9 cellular contexts compared by ENCODE assay signal in the genomic region with DNA sequence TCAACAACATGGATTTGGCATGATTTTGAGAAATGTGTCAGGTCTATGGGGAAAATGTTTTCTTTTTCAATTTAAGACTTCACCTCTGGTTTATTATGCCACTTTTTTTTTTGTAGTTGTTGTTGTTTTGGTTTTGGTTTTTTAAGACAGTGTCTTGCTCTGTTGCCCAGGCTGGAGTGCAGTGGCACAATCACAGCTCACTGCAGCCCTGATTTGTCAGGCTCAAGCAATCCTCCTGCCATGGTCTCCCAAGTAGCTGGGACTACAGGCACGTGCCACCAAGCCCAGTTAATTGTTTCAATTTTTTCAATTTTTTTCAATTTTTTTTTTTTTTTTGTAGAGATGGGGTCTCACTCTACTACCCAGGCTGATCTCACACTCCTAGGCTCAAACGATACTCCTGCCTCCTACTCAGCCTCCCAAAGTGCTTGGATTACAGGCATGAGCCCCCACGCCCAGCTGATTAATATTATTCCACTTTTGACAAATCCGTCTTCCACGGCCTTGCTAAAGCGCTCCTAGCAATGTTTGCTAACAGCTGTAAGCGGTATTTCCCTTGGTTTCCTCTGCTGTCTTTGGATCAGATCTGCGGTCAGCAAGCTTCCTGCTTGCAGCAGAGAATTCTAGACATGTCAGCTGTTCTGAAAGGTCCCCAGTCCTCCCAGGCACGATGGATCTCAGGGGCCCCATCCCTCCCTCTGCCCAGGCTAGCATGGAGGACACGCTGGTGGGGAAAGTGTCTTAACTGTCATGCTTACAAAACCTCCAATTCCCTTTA. TPM values are rescaled to one million over a fixed set of nuclear protein-coding genes. Genes with fewer than 3 reads are reported as not detected.
DNase-seq lines count a peak whose midpoint lies in the region; ATAC-seq and TF ChIP-seq lines count a peak whose summit lies in the region.
"Had no signal": no experiment of that assay in that cellular context is flagged by ENCODE, and none has a peak within 500 bp of the region (broad histone marks: within the 10 kb centered on the region; RNA-seq: fewer than 3 reads in every experiment).

No MANE protein-coding gene starts in this region.

- TF ChIP-seq CTCF in fibroblast of pulmonary artery (IDR thresholded peaks at IDR 0.05; ENCODE audit: low read length, missing control alignments) (no peak), gastrocnemius medialis (IDR thresholded peaks at IDR 0.05 in 4 of 5, conservative IDR thresholded peaks at IDR 0.05 in 1 of 5) (no peak), SK-N-SH (IDR thresholded peaks at IDR 0.05) (no peak)

- peaks cover 4% of the 10 kb centered on the region for H3F3A ChIP-seq in SK-N-SH (replicated peaks; ENCODE audit: insufficient read depth)

- H3K36me3 ChIP-seq in gastrocnemius medialis (no peaks in the 10 kb centered on the region), SK-N-SH (replicated peaks in 1 of 2; ENCODE audit: control insufficient read depth in 1 of 2, insufficient read depth in 2 of 2, low read length in 1 of 2) (peaks cover 0 to 1% of the 10 kb centered on the region in 2 experiments)

- H3K9ac ChIP-seq in SK-N-SH: no peak overlapping the region

- peak; percentile 37 for DNase-seq in T-helper 2 cell treated with Interferon-gamma antibody and Interleukin-4, amounts not matched to agents 5 μg/mL and 100 μg/mL, for 36 hours (ENCODE audit: low spot score)
- peak; percentile 81 for DNase-seq in fibroblast of pulmonary artery (ENCODE audit: low read depth)
- peak; percentile 6 to 16 for DNase-seq in gastrocnemius medialis
- no peak for DNase-seq in SK-N-SH
- DNase-seq in NCI-H2171 treated with DMSO at 0.1 percent for 48 hours (lab: John Stamatoyannopoulos, UW): no peak
- no peak for DNase-seq in NCI-H1694 (lab: John Stamatoyannopoulos, UW)

- no peak overlapping the region for H2AFZ ChIP-seq in SK-N-SH (ENCODE audit: low read depth)

- H3K27ac ChIP-seq in gastrocnemius medialis (no peak overlapping the region), SK-N-SH (ENCODE audit: low read depth in 2 of 2, low read length in 1 of 2) (no peak overlapping the region)

- H3K4me1 ChIP-seq in gastrocnemius medialis (no peaks in the 10 kb centered on the region), SK-N-SH (ENCODE audit: control insufficient read depth in 1 of 2, insufficient read depth in 2 of 2, low read depth in 1 of 2, low read length in 1 of 2) (no peaks in the 10 kb centered on the region)
- H3K4me1 ChIP-seq: body of pancreas had no signal

- no peaks in the 10 kb centered on the region for H4K20me1 ChIP-seq in SK-N-SH (ENCODE audit: insufficient read depth)

- peak overlapping the region; percentile 82 for H3K4me3 Mint-ChIP-seq in T-helper 2 cell treated with Interferon-gamma antibody and Interleukin-4, amounts not matched to agents 5 μg/mL and 100 μg/mL, for 36 hours

- 72% methylated on average over 10 of the region's 10 CpGs for WGBS in SK-N-SH (ENCODE audit: low lambda C conversion rate)

- H3K4me2 ChIP-seq in SK-N-SH: no peak overlapping the region

- H3K9me3 ChIP-seq in gastrocnemius medialis (peaks cover 0 to 8% (median 0%) of the 10 kb centered on the region in 3 donors), SK-N-SH (peaks cover 21% of the 10 kb centered on the region; the same call in 1 of the 2 replicates)

- peak; percentile 52 for ATAC-seq in GM18868 (IDR thresholded peaks at IDR 0.05; ENCODE audit: unreplicated experiment)
- no peak for ATAC-seq in gastrocnemius medialis
- no peak for ATAC-seq in HG03354 (IDR thresholded peaks at IDR 0.05; ENCODE audit: poor library complexity, severe bottlenecking, unreplicated experiment)
- ATAC-seq: body of pancreas had no signal

- H3K27me3 ChIP-seq in gastrocnemius medialis: no peaks in the 10 kb centered on the region
- no peaks in the 10 kb centered on the region for H3K27me3 ChIP-seq in SK-N-SH (ENCODE audit: insufficient read depth)
- H3K27me3 ChIP-seq: body of pancreas had no signal

- H3K27ac Mint-ChIP-seq in T-helper 2 cell treated with Interferon-gamma antibody and Interleukin-4, amounts not matched to agents 5 μg/mL and 100 μg/mL, for 36 hours: peak overlapping the region; percentile 90

- in situ Hi-C loops in gastrocnemius medialis (cut with MboI; ENCODE audit: low sequenced_read_pairs in 4 of 4): loop anchor here in 1 of 4 donors (25.0 kb wide), 1 partner anchor 530 kb away; the partner anchor contains the start of genes CSHL1 and GH1

- H3K4me3 ChIP-seq in fibroblast of pulmonary artery (replicated peaks; ENCODE audit: low read depth, low read length) (no peak overlapping the region), gastrocnemius medialis (no peak overlapping the region), SK-N-SH (ENCODE audit: low read depth in 2 of 2, low read length in 1 of 2) (no peak overlapping the region)
- H3K4me3 ChIP-seq: body of pancreas had no signal

- peaks cover 16% of the 10 kb centered on the region for H3K36me3 Mint-ChIP-seq in T-helper 2 cell treated with Interferon-gamma antibody and Interleukin-4, amounts not matched to agents 5 μg/mL and 100 μg/mL, for 36 hours (ENCODE audit: low read depth)

- H3K79me2 ChIP-seq in SK-N-SH (ENCODE audit: insufficient read depth): no peaks in the 10 kb centered on the region

- peaks cover 24% of the 10 kb centered on the region for H3K4me1 Mint-ChIP-seq in T-helper 2 cell treated with Interferon-gamma antibody and Interleukin-4, amounts not matched to agents 5 μg/mL and 100 μg/mL, for 36 hours (ENCODE audit: low read depth)

- CTCF ChIA-PET in SK-N-SH (lab: Yijun Ruan, JAX): interaction anchor here (1.4 to 3.1 kb wide), 3 partner anchors 10 to 136 kb away, joined by 3 to 24 read pairs (median 3); no protein-coding TSS in a partner anchor

- POLR2A ChIA-PET in SK-N-SH (lab: Yijun Ruan, JAX): no interaction called here

- TF ChIP-seq RAD21 in SK-N-SH (IDR thresholded peaks at IDR 0.05; ENCODE audit: low read length): no peak

- no peak for TF ChIP-seq POLR2A in gastrocnemius medialis (IDR thresholded peaks at IDR 0.05)

- H3K27me3 Mint-ChIP-seq in T-helper 2 cell treated with Interferon-gamma antibody and Interleukin-4, amounts not matched to agents 5 μg/mL and 100 μg/mL, for 36 hours (ENCODE audit: low read depth): no peaks in the 10 kb centered on the region

- H3K9me3 Mint-ChIP-seq in T-helper 2 cell treated with Interferon-gamma antibody and Interleukin-4, amounts not matched to agents 5 μg/mL and 100 μg/mL, for 36 hours: peaks cover 29% of the 10 kb centered on the region

- H3K9me2 ChIP-seq in SK-N-SH: no peaks in the 10 kb centered on the region

- intact Hi-C loops in gastrocnemius medialis (cut with DNase I; ENCODE audit: low total_unique reads): no loop called here

- TF ChIP-seq EP300 in SK-N-SH (IDR thresholded peaks at IDR 0.05; ENCODE audit: borderline replicate concordance in 1 of 2, low read depth in 1 of 2, low read length in 1 of 2): no peak

TF ChIP-seq in SK-N-SH, 30 proteins besides CTCF, POLR2A, EP300 and RAD21 (continues in another document):
- TF ChIP-seq SIN3A (IDR thresholded peaks at IDR 0.05; ENCODE audit: borderline replicate concordance, low read depth, low read length) (no peak), YY1 (IDR thresholded peaks at IDR 0.05; ENCODE audit: low read depth) (no peak), FOXJ3 (CRISPR knock-in tag; IDR thresholded peaks at IDR 0.05) (no peak), POLR2AphosphoS5 (IDR thresholded peaks at IDR 0.05; ENCODE audit: low read depth, low read length) (no peak), RFX5 (IDR thresholded peaks at IDR 0.05; ENCODE audit: low read length) (no peak), SMC3 (IDR thresholded peaks at IDR 0.05; ENCODE audit: low read depth, low read length) (no peak), MXI1 (IDR thresholded peaks at IDR 0.05; ENCODE audit: low read depth, low read length) (no peak), ZBTB33 (IDR thresholded peaks at IDR 0.05; ENCODE audit: borderline replicate concordance, low read depth) (no peak)
- TF ChIP-seq, protein P1, sequence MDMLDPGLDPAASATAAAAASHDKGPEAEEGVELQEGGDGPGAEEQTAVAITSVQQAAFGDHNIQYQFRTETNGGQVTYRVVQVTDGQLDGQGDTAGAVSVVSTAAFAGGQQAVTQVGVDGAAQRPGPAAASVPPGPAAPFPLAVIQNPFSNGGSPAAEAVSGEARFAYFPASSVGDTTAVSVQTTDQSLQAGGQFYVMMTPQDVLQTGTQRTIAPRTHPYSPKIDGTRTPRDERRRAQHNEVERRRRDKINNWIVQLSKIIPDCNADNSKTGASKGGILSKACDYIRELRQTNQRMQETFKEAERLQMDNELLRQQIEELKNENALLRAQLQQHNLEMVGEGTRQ (IDR thresholded peaks at IDR 0.05; ENCODE audit: borderline replicate concordance, low read depth, low read length): no peak

RNA-seq across cellular contexts. Expression of gene MILR1, which starts 7.0 kb away (rescaled TPM):
- total RNA-seq in gastrocnemius medialis: 1 to 10 TPM in 2 of 4 donors, under 1 TPM in 1, not detected in 1; 0.76 to 3.3 (median 2.2) TPM
- polyA plus RNA-seq in SK-N-SH (2012; rRNA removed): 4.9 and 6.0 TPM in 2 replicates
- polyA plus RNA-seq in SK-N-SH (2012; cell fraction: cytosol; rRNA removed): 4.8 and 4.9 TPM in 2 replicates
- polyA plus RNA-seq in SK-N-SH (2012; cell fraction: nucleus; rRNA removed): 7.0 and 12.2 TPM in 2 replicates

RNA-seq across cellular contexts. Expression of gene PECAM1, which starts 51.3 kb away (rescaled TPM):
- total RNA-seq in gastrocnemius medialis: 10 to 100 TPM; 35.1 to 71.5 (median 51.3) TPM
- 0.10 TPM in 2 replicates for polyA plus RNA-seq in SK-N-SH (2012; rRNA removed)
- polyA plus RNA-seq in SK-N-SH (2012; cell fraction: cytosol; rRNA removed): 0.17 and 0.18 TPM in 2 replicates
- polyA plus RNA-seq in SK-N-SH (2012; cell fraction: nucleus; rRNA removed): 0.02 and 0.04 TPM in 2 replicates

RNA-seq across cellular contexts. Expression of gene POLG2, which starts 54.9 kb away (rescaled TPM):
- total RNA-seq in gastrocnemius medialis: 1 to 10 TPM; 1.4 to 5.6 (median 2.6) TPM
- 18.0 and 20.1 TPM in 2 replicates for polyA plus RNA-seq in SK-N-SH (2012; rRNA removed)
- 12.7 and 14.4 TPM in 2 replicates for polyA plus RNA-seq in SK-N-SH (2012; cell fraction: cytosol; rRNA removed)
- polyA plus RNA-seq in SK-N-SH (2012; cell fraction: nucleus; rRNA removed): 65.9 and 91.3 TPM in 2 replicates

Comparison
In these comparisons a context has a peak if more than half of its experiments do, and no peak if none do; other contexts are left out.
1. DNase-seq: peak in T-helper 2 cell treated with Interferon-gamma antibody and Interleukin-4, amounts not matched to agents 5 μg/mL and 100 μg/mL, for 36 hours (single experiment), fibroblast of pulmonary artery (single experiment) and gastrocnemius medialis (2 of 2); none in SK-N-SH (single experiment), NCI-H2171 treated with DMSO at 0.1 percent for 48 hours (single experiment) and NCI-H1694 (single experiment).